ENCODE assay signal across 5 cellular contexts in the genomic region with DNA sequence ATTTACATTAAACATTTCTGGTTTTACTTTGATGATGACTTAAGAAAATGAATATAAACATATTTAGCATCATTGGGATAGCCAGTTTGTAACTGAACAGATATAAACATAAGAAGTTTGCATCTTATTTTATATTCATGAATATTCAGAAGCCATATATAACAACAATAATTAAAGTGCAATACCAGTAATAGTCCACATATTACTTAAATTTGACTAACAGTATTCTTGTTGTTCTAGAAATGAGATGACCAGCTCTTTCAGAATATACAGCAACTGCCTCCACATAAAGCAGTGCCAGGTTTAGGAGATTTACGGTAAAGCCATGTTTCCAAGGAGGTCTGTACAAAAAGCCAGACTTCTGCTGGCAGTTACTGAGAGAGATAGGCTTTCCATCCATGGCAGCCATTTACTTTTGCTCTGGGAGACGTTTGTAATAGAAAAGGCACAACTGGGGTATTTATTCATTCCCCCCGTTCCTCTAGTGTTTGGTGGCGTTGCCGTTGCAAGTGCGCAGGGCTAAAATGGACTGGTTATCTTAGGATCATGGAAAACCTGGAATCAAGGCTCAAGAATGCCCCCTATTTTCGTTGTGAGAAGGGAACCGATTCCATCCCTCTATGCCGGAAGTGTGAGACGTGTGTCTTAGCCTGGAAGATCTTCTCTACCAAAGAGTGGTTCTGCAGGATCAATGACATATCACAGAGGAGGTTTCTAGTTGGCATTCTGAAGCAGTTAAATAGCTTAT. TPM values are rescaled to one million over a fixed set of nuclear protein-coding genes. Genes with fewer than 3 reads are reported as not detected.
"Had no signal": no experiment of that assay in that cellular context is flagged by ENCODE, and none has a peak within 500 bp of the region (broad histone marks: within the 10 kb centered on the region; RNA-seq: fewer than 3 reads in every experiment).

A gene with protein sequence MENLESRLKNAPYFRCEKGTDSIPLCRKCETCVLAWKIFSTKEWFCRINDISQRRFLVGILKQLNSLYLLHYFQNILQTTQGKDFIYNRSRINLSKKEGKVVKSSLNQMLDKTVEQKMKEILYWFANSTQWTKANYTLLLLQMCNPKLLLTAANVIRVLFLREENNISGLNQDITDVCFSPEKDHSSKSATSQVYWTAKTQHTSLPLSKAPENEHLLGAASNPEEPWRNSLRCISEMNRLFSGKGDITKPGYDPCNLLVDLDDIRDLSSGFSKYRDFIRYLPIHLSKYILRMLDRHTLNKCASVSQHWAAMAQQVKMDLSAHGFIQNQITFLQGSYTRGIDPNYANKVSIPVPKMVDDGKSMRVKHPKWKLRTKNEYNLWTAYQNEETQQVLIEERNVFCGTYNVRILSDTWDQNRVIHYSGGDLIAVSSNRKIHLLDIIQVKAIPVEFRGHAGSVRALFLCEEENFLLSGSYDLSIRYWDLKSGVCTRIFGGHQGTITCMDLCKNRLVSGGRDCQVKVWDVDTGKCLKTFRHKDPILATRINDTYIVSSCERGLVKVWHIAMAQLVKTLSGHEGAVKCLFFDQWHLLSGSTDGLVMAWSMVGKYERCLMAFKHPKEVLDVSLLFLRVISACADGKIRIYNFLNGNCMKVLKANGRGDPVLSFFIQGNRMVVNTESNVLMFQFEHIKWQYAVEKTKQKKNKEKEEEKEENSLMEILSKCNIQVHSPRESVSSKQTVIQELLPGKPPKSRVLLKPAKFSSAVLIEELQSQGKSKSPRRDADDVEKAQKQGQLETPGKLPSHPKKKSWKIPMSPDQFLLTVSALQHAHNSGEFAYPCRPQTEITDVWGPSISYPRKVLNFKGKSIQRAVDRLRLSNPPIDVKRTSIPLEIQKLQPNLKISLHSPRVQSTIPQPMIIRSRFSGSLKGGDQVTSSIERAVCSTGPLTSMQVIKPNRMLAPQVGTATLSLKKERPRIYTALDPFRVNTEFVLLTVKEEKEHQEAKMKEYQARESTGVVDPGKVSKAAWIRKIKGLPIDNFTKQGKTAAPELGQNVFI (plus strand): TSS at position 356 of the 748 bp plus-strand sequence. CDS start 191 bp downstream, at position 547.

RNA-seq across cellular contexts. Expression of the gene that starts here (rescaled TPM):
- total RNA-seq: activated CD4-positive, alpha-beta memory T cell treated with anti-CD3 and anti-CD28 coated beads for 36 hours; activated CD8-positive, alpha-beta memory T cell treated with anti-CD3 and anti-CD28 coated beads, Interleukin-2, amount 10 ng/mL, durations not matched to agents 7 days and 5 days; activated T-helper 2 cell treated with anti-CD3 and anti-CD28 coated beads, Interferon-gamma antibody, Interleukin-2, Interleukin-4, amounts not matched to agents 10 μg/mL and 5 μg/mL and 100 μg/mL, durations not matched to agents 14 hours and 24 hours and 36 hours; colonic mucosa; natural killer cell treated with Interleukin-12 subunit alpha and Interleukin-12 subunit beta and Interleukin-15 and Interleukin-18, amount 100 ng/mL, for 72 hours had no signal
